ENCODE assay signal across 8 cellular contexts in the genomic region with DNA sequence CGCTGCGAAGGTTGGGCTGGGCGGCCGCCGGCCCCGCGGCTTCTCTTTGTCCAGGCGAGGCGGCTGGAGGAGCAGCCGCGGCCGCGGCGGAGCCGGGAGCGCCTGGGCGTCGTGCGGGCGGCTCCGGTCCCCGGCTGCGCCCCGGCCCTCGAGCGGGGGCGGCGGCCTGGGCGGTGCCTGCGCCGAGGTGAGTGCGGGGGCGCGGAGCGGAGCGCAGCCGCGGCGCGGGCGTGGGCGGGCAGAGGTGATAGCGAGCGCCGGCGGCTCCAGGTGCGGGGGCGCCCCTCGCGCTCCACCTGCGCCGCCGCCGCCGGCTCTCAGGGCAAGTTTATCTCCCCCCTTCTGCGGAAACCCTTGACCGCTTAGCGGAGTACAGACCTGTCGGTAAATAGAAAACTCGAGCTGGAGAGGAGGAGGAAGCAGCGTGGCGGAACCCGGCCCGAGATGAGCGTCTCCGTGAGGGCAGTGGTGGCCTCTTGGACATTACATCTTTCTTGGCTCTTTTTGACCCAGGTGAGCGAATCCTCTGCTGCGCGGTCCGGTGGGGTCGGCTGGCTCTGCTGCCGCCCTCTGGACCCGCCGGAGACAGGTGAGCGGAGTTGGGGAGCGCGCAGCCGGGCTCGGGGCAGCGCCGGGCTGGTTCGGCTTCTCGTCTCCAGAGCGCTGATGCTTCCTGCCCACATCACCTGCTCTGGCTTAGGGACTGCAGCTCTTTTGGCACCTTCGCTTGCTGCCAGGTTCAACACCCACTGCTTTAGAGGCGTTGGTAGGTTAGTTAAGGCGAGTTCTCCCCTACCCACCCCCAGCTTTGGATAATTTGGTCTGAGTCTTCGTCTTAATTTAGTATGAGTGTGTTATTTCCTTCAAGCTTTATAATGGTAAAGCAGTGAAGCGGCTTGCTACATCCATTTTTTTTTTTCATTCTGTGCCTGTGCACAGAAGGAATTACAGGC. TPM values are rescaled to one million over a fixed set of nuclear protein-coding genes. Genes with fewer than 3 reads are reported as not detected.
DNase-seq lines count a peak whose midpoint lies in the region; ATAC-seq and TF ChIP-seq lines count a peak whose summit lies in the region.

A gene (plus strand): TSS at position 241 of the 953 bp plus-strand sequence.

- H3K27ac ChIP-seq in HEK293 (ENCODE audit: extremely low read depth, low read depth, low read length), result peak within 1 kb of the TSS; percentile 16; the same call in 1 of the 2 replicates
- H3K27ac ChIP-seq in duodenal mucosa (ENCODE audit: low read depth, low read length), result no peak within 1 kb of the TSS
- no peak within 1 kb of the TSS for H3K27ac ChIP-seq in transverse colon

- peak within 1 kb of the TSS; percentile 55 to 76 (median 64) for H3K4me3 Mint-ChIP-seq in T-cell

- POLR2A ChIA-PET in HEK293 (lab: Yijun Ruan, JAX), result no interaction called here
- POLR2A ChIA-PET in T-cell (lab: Charles Lee), result interaction anchor here in 1 of 2 donors (0.7 kb wide), 1 partner anchor 544 kb away, joined by 3 read pairs; no protein-coding TSS in a partner anchor

- H3K4me1 ChIP-seq in HEK293 (ENCODE audit: control insufficient read depth, insufficient read depth, low read length) (no peaks in the 10 kb centered on the region), duodenal mucosa (ENCODE audit: control insufficient read depth in 1 of 2, insufficient read depth in 2 of 2, low read length in 2 of 2) (no peaks in the 10 kb centered on the region), transverse colon (peaks cover 0 to 15% (median 5%) of the 10 kb centered on the region in 4 donors)

- CTCF ChIA-PET in HEK293 (lab: Yijun Ruan, JAX) (interaction anchor here (0.6 to 2.7 kb wide), 10 partner anchors 10 to 803 kb away, joined by 3 to 14 read pairs (median 4); no protein-coding TSS in a partner anchor), T-cell (lab: Charles Lee) (interaction anchor here (0.6 to 1.5 kb wide), 3 partner anchors 34 to 551 kb away, joined by 3 to 15 read pairs (median 5); no protein-coding TSS in a partner anchor)

- WGBS in transverse colon (ENCODE audit: low coverage in 1 of 2), 2 donors, result 0 to 1% methylated on average over 4 to 62 of the region's 89 CpGs

- peaks cover 2% of the 10 kb centered on the region for H3K36me3 Mint-ChIP-seq in T-cell

- peaks cover 60 to 62% of the 10 kb centered on the region in 2 donors for H3K27me3 Mint-ChIP-seq in T-cell

- peaks cover 6 to 8% (median 6%) of the 10 kb centered on the region in 3 donors for H3K4me1 Mint-ChIP-seq in T-cell

- TF ChIP-seq CTCF in HEK293 (tag by site-specific recombination; IDR thresholded peaks at IDR 0.05) (no peak), transverse colon (IDR thresholded peaks at IDR 0.05) (no peak)

- in situ Hi-C loops in transverse colon (cut with MboI; ENCODE audit: low pct_ligation_motif_present in 1 of 4, low pct_unique_long_range_greater_than_20kb in 1 of 4, low sequenced_read_pairs in 3 of 4), result loop anchor here in 1 of 4 donors (25.0 kb wide), 1 partner anchor 442 kb away; no protein-coding TSS in a partner anchor

- intact Hi-C loops in transverse colon (cut with DNase I; ENCODE audit: low total_unique reads), result no loop called here

- H3K4me3 ChIP-seq in HEK293 (ENCODE audit: low read depth, low read length) (peak within 1 kb of the TSS; percentile 46), duodenal mucosa (ENCODE audit: low read depth in 1 of 2, low read length in 2 of 2) (peak within 1 kb of the TSS; percentile 60 to 65), transverse colon (peak within 1 kb of the TSS in 3 of 4 donors; percentile 26 to 45 (median 26))

- DNase-seq in DMS153 (lab: John Stamatoyannopoulos, UW) (peak; percentile 13), T-cell (no peak), middle frontal gyrus (ENCODE audit: extremely low spot score, low spot score) (peak; percentile 11), transverse colon (no peak)

- peak; percentile 32 to 46 (median 38) for ATAC-seq in T-cell (replicated peaks in 1 of 4)
- ATAC-seq in GM18511 (IDR thresholded peaks at IDR 0.05; ENCODE audit: unreplicated experiment), result no peak
- no peak for ATAC-seq in HG03108 (IDR thresholded peaks at IDR 0.05; ENCODE audit: unreplicated experiment)

- H3K27me3 ChIP-seq in duodenal mucosa (ENCODE audit: control insufficient read depth in 1 of 2, insufficient read depth in 2 of 2, low read length in 2 of 2) (peaks cover 21 to 38% of the 10 kb centered on the region in 2 donors), transverse colon (peaks cover 64% of the 10 kb centered on the region)

- TF ChIP-seq POLR2A in transverse colon (IDR thresholded peaks at IDR 0.05), result no peak

- no peak for TF ChIP-seq EP300 in transverse colon (IDR thresholded peaks at IDR 0.05; ENCODE audit: low read depth)

- no peak within 1 kb of the TSS for H3K9ac ChIP-seq in duodenal mucosa (ENCODE audit: low read depth in 1 of 2, low read length in 2 of 2)

- H3K36me3 ChIP-seq in HEK293 (ENCODE audit: control insufficient read depth in 2 of 2, insufficient read depth in 1 of 2, low read length in 2 of 2) (no peaks in the 10 kb centered on the region), duodenal mucosa (ENCODE audit: control insufficient read depth in 1 of 2, insufficient read depth in 2 of 2, low read length in 2 of 2) (no peaks in the 10 kb centered on the region), transverse colon (no peaks in the 10 kb centered on the region)

- H3K9me3 ChIP-seq in HEK293 (ENCODE audit: control insufficient read depth, insufficient read depth, low read depth, low read length), result no peaks in the 10 kb centered on the region
- H3K9me3 ChIP-seq in duodenal mucosa (ENCODE audit: control insufficient read depth in 1 of 2, low read length in 2 of 2), result no peaks in the 10 kb centered on the region
- peaks cover 0 to 5% of the 10 kb centered on the region in 2 donors for H3K9me3 ChIP-seq in transverse colon

- peaks cover 2 to 6% (median 6%) of the 10 kb centered on the region in 3 donors for H3K9me3 Mint-ChIP-seq in T-cell

- no peak within 1 kb of the TSS for H3K27ac Mint-ChIP-seq in T-cell

TF ChIP-seq in HEK293, 187 proteins besides CTCF, POLR2A, EP300 and RAD21:
- TF ChIP-seq ZBTB48 (tag by site-specific recombination; IDR thresholded peaks at IDR 0.05) (0 out of 2 replicates have a peak, but pooled peaks have one; percentile 31), ZNF600 (tag by site-specific recombination; IDR thresholded peaks at IDR 0.05) (peak; percentile 62), ZNF335 (tag by site-specific recombination; conservative IDR thresholded peaks at IDR 0.05) (peak; percentile 68), EGR2 (tag by site-specific recombination; IDR thresholded peaks at IDR 0.05; ENCODE audit: low read depth) (no peak), ZFHX2 (tag by site-specific recombination; conservative IDR thresholded peaks at IDR 0.05) (0 out of 2 replicates have a peak, but pooled peaks have one; percentile 23), ZBTB17 (tag by site-specific recombination; IDR thresholded peaks at IDR 0.05) (peak; percentile 39), REPIN1 (tag by site-specific recombination; IDR thresholded peaks at IDR 0.05; ENCODE audit: low read depth) (no peak), ZNF266 (tag by site-specific recombination; IDR thresholded peaks at IDR 0.05; ENCODE audit: low read depth) (no peak), ZNF366 (tag by site-specific recombination; conservative IDR thresholded peaks at IDR 0.05) (0 out of 2 replicates have a peak, but pooled peaks have one; percentile 21)
- TF ChIP-seq, protein P1, sequence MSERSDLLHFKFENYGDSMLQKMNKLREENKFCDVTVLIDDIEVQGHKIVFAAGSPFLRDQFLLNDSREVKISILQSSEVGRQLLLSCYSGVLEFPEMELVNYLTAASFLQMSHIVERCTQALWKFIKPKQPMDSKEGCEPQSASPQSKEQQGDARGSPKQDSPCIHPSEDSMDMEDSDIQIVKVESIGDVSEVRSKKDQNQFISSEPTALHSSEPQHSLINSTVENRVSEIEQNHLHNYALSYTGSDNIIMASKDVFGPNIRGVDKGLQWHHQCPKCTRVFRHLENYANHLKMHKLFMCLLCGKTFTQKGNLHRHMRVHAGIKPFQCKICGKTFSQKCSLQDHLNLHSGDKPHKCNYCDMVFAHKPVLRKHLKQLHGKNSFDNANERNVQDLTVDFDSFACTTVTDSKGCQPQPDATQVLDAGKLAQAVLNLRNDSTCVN (tag by site-specific recombination; optimal IDR thresholded peaks at IDR 0.05), result peak; percentile 75

RNA-seq across cellular contexts. Expression of the gene that starts here (rescaled TPM):
- total RNA-seq in T-cell (under 1 TPM; 0.05 to 0.28 (median 0.12) TPM), transverse colon (under 1 TPM; 0.16 to 0.75 (median 0.24) TPM)

Comparison
In these comparisons a context has a peak if more than half of its experiments do, and no peak if none do; other contexts are left out.
1. Peak in ATAC-seq in T-cell; RNA of the gene not detected or under 1 TPM.
2. DNase-seq: peak in DMS153 (single experiment) and middle frontal gyrus (single experiment); none in T-cell (0 of 34) and transverse colon (single experiment).
3. Peak in every context shown above with its lines, with median percentiles within 50 percentile points of each other: H3K4me3 ChIP-seq.